ENCODE assay signal across 17 cellular contexts in the genomic region with DNA sequence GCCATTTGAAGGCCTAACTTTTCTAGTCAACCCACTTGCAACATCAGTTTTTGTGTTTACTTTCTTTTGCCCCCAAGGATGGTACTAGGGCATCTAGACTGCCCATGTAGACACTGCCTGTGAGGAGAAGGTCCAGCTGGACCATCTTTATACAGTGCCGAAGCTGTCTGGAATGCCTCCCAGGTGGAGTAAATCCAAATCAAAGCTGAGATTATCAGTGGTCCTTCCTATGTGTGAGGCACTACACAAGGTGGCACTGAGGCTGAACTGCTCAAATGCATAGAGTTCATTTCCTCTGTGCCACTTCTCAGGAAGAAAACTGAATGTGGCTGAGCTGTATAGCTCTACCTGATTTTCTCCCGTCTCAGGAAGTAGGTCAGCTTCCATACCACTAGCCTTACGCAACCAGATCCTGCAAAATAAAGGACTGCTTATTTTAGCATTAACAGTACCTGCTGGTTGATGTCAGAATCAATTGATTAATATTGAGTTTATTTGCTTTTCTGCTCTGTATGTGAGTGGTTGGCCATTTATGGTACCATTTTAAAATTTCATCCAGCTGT.
"Had no signal": no experiment of that assay in that cellular context is flagged by ENCODE, and none has a peak within 500 bp of the region (broad histone marks: within the 10 kb centered on the region; RNA-seq: fewer than 3 reads in every experiment).

No MANE protein-coding gene starts in this region.

- H3K27ac Mint-ChIP-seq: dendritic cell treated with granulocyte-macrophage colony-stimulating factor and Interleukin-4, amounts not matched to agents 40 ng/mL and 50 ng/mL, for 4 days; naive thymus-derived CD8-positive, alpha-beta T cell; nephron progenitor cell had no signal

- H3K27ac ChIP-seq: colonic mucosa, esophagus squamous epithelium, left lung, lower lobe of right lung, psoas muscle, sigmoid colon, spleen, stomach, thyroid gland, vagina had no signal

- H3K27me3 Mint-ChIP-seq: dendritic cell treated with granulocyte-macrophage colony-stimulating factor and Interleukin-4, amounts not matched to agents 40 ng/mL and 50 ng/mL, for 4 days; naive thymus-derived CD8-positive, alpha-beta T cell had no signal

- H3K4me3 ChIP-seq: colonic mucosa, esophagus squamous epithelium, left lung, lower lobe of right lung, psoas muscle, sigmoid colon, spleen, stomach, thyroid gland, vagina had no signal

- H3K4me1 Mint-ChIP-seq: naive thymus-derived CD8-positive, alpha-beta T cell; nephron progenitor cell had no signal

- H3K9me3 ChIP-seq: colonic mucosa, esophagus squamous epithelium, left lung, lower lobe of right lung, psoas muscle, sigmoid colon, spleen, stomach, thyroid gland, vagina had no signal

- DNase-seq: colonic mucosa; effector memory CD4-positive, alpha-beta T cell; esophagus squamous epithelium; kidney; left lung; lower lobe of right lung; posterior cingulate gyrus; psoas muscle; right cardiac atrium; sigmoid colon; spleen; stomach; thyroid gland had no signal

- H3K4me1 ChIP-seq: colonic mucosa, esophagus squamous epithelium, left lung, lower lobe of right lung, psoas muscle, sigmoid colon, spleen, stomach, vagina had no signal

- H3K27me3 ChIP-seq: colonic mucosa, esophagus squamous epithelium, left lung, sigmoid colon, spleen, stomach, thyroid gland, vagina had no signal

- H3K9me3 Mint-ChIP-seq: dendritic cell treated with granulocyte-macrophage colony-stimulating factor and Interleukin-4, amounts not matched to agents 40 ng/mL and 50 ng/mL, for 4 days; naive thymus-derived CD8-positive, alpha-beta T cell; nephron progenitor cell had no signal

- H3K4me3 Mint-ChIP-seq: dendritic cell treated with granulocyte-macrophage colony-stimulating factor and Interleukin-4, amounts not matched to agents 40 ng/mL and 50 ng/mL, for 4 days; naive thymus-derived CD8-positive, alpha-beta T cell; nephron progenitor cell had no signal
